Comparison of ENCODE assay signal across 15 cellular contexts in genomic region chr10:5410787-5411186, GRCh38. TPM values are rescaled to one million over a fixed set of nuclear protein-coding genes. Genes with fewer than 3 reads are reported as not detected.
"Had no signal": no experiment of that assay in that cellular context is flagged by ENCODE, and none has a peak within 500 bp of the region (broad histone marks: within the 10 kb centered on the region; RNA-seq: fewer than 3 reads in every experiment).

No MANE protein-coding gene starts in this region.

RNA-seq across cellular contexts. Expression of gene TUBAL3, which starts 6.2 kb away (rescaled TPM):
- total RNA-seq: activated B cell treated with CpG ODN at 0.5 μM for 24 hours; activated CD4-positive, alpha-beta memory T cell treated with anti-CD3 and anti-CD28 coated beads for 36 hours; activated CD8-positive, alpha-beta memory T cell treated with anti-CD3 and anti-CD28 coated beads for 36 hours; activated CD8-positive, alpha-beta T cell treated with anti-CD3 and anti-CD28 coated beads for 36 hours; activated naive CD4-positive, alpha-beta T cell treated with anti-CD3 and anti-CD28 coated beads for 36 hours; activated naive CD8-positive, alpha-beta T cell treated with anti-CD3 and anti-CD28 coated beads, Interleukin-2, amount 10 ng/mL, durations not matched to agents 7 days and 5 days; activated T-cell treated with anti-CD3 and anti-CD28 coated beads, Interleukin-2, amount 50 U/mL, for 4 hours; activated T-cell treated with anti-CD3 and anti-CD28 coated beads, Interleukin-2, amount 50 U/mL, for 72 hours; activated T-helper 1 cell treated with anti-CD3 and anti-CD28 coated beads, Interleukin-12 subunit alpha, Interleukin-12 subunit beta, Interleukin-2, Interleukin-4 antibody, amounts not matched to agents 30 ng/mL and 10 ng/mL and 1 ng/mL, durations not matched to agents 14 hours and 24 hours and 36 hours; activated T-helper 17 cell treated with anti-CD3 and anti-CD28 coated beads, Interleukin-2, amount 50 U/mL, for 72 hours; ascending aorta; cardiac muscle cell; chondrocyte had no signal
- polyA plus RNA-seq: cardiac muscle cell had no signal

RNA-seq across cellular contexts. Expression of gene UCN3, which starts 46.0 kb away (rescaled TPM):
- total RNA-seq: activated B cell treated with CpG ODN at 0.5 μM for 24 hours; activated CD4-positive, alpha-beta memory T cell treated with anti-CD3 and anti-CD28 coated beads for 36 hours; activated CD4-positive, alpha-beta T cell treated with anti-CD3 and anti-CD28 coated beads, Interleukin-2, amount 10 ng/mL, durations not matched to agents 24 days and 14 days; activated CD8-positive, alpha-beta memory T cell treated with anti-CD3 and anti-CD28 coated beads for 36 hours; activated CD8-positive, alpha-beta T cell treated with anti-CD3 and anti-CD28 coated beads for 36 hours; activated naive CD4-positive, alpha-beta T cell treated with anti-CD3 and anti-CD28 coated beads for 36 hours; activated naive CD8-positive, alpha-beta T cell treated with anti-CD3 and anti-CD28 coated beads, Interleukin-2, amount 10 ng/mL, durations not matched to agents 7 days and 5 days; activated T-cell treated with anti-CD3 and anti-CD28 coated beads, Interleukin-2, amount 50 U/mL, for 4 hours; activated T-cell treated with anti-CD3 and anti-CD28 coated beads, Interleukin-2, amount 50 U/mL, for 72 hours; activated T-helper 1 cell treated with anti-CD3 and anti-CD28 coated beads, Interleukin-12 subunit alpha, Interleukin-12 subunit beta, Interleukin-2, Interleukin-4 antibody, amounts not matched to agents 30 ng/mL and 10 ng/mL and 1 ng/mL, durations not matched to agents 14 hours and 24 hours and 36 hours; activated T-helper 17 cell treated with anti-CD3 and anti-CD28 coated beads, Interleukin-2, amount 50 U/mL, for 72 hours; ascending aorta; bronchial epithelial cell; cardiac muscle cell; chondrocyte had no signal
- polyA plus RNA-seq: cardiac muscle cell had no signal
